Comparison of ENCODE assay signal across 1 cellular context in the genomic region with DNA sequence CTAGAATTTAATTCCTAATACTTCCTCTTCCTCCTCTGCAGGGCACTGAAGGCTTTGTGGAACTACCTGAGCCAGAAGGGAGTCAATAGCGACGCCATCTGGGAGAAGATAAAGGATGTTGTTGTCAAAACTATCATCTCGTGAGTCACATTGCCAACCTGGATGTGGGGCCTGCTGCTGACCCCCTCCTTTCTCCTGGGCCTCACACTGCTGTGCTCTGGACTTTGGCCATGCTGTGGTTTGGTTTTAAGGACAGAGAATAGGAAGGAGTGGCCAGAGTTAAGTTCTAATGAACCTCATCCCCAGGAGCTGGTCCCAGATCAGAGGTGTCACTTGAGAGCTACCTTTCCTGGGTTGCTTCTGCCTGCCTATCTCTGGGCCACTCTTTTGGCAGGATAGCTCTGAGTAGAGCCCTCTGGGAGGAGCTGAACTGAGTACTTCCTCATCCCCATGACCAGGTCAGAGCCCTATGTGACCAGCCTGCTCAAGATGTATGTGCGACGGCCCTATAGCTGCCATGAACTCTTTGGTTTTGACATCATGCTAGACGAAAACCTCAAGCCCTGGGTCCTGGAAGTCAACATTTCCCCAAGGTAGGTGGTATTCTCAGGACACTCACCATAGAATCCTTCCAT.
TF ChIP-seq lines count a peak whose summit lies in the region.

No MANE protein-coding gene starts in this region.

TF ChIP-seq in HepG2, 621 proteins besides CTCF, POLR2A, EP300 and RAD21 (continued from another document and continues in another):
- TF ChIP-seq GPBP1L1 (CRISPR knock-in tag; IDR thresholded peaks at IDR 0.05): no peak
- TF ChIP-seq ARNT (IDR thresholded peaks at IDR 0.05): no peak
- TF ChIP-seq ZNF672 (CRISPR knock-in tag; IDR thresholded peaks at IDR 0.05): no peak
- TF ChIP-seq TAF15 (IDR thresholded peaks at IDR 0.05; ENCODE audit: low read depth, low read length, poor library complexity, severe bottlenecking): no peak
- TF ChIP-seq GFI1 (CRISPR knock-in tag; IDR thresholded peaks at IDR 0.05; ENCODE audit: borderline replicate concordance): peak; percentile 68
- peak; percentile 68; the same call in 1 of the 2 replicates for TF ChIP-seq ZNF281 (CRISPR knock-in tag; IDR thresholded peaks at IDR 0.05; ENCODE audit: borderline replicate concordance)
- no peak for TF ChIP-seq ZBTB8A (CRISPR knock-in tag; IDR thresholded peaks at IDR 0.05; ENCODE audit: borderline replicate concordance, low read depth)
- peak; percentile 75 for TF ChIP-seq ERF (CRISPR knock-in tag; IDR thresholded peaks at IDR 0.05)
- no peak for TF ChIP-seq KDM4B (CRISPR knock-in tag; IDR thresholded peaks at IDR 0.05)
- TF ChIP-seq RFXANK (CRISPR knock-in tag; IDR thresholded peaks at IDR 0.05): no peak
- no peak for TF ChIP-seq NR1H2 (CRISPR knock-in tag; IDR thresholded peaks at IDR 0.05; ENCODE audit: borderline replicate concordance, low read depth)
- peak; percentile 81 for TF ChIP-seq KDM1A (CRISPR knock-in tag; IDR thresholded peaks at IDR 0.05)
- no peak for TF ChIP-seq CREB1 (IDR thresholded peaks at IDR 0.05)
- TF ChIP-seq CREB1 (CRISPR knock-in tag; IDR thresholded peaks at IDR 0.05): no peak
- no peak for TF ChIP-seq FOXA1 (IDR thresholded peaks at IDR 0.05)
- TF ChIP-seq FOXA1 (CRISPR knock-in tag; IDR thresholded peaks at IDR 0.05): peak; percentile 67
- no peak for TF ChIP-seq MXD1 (CRISPR knock-in tag; IDR thresholded peaks at IDR 0.05)
- TF ChIP-seq ZNF256 (CRISPR knock-in tag; conservative IDR thresholded peaks at IDR 0.05): no peak
- TF ChIP-seq HDAC1 (CRISPR knock-in tag; IDR thresholded peaks at IDR 0.05): peak; percentile 72
- peak in 1 of 2 experiments; percentile 30; a peak in 1 of 4 replicates for TF ChIP-seq NR2F1 (CRISPR knock-in tag; IDR thresholded peaks at IDR 0.05)
- no peak for TF ChIP-seq RAD51 (IDR thresholded peaks at IDR 0.05; ENCODE audit: borderline replicate concordance)
- no peak for TF ChIP-seq ATM (IDR thresholded peaks at IDR 0.05; ENCODE audit: borderline replicate concordance)
- TF ChIP-seq, protein P1, sequence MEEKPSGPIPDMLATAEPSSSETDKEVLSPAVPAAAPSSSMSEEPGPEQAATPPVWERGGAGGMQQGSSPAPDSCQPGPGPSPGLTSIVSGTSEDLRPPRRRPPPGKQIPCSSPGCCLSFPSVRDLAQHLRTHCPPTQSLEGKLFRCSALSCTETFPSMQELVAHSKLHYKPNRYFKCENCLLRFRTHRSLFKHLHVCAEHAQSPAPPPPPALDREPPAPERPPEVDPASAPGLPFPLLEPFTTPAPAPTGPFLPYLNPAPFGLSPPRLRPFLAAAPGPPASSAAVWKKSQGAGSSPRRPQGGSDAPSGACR (CRISPR knock-in tag; IDR thresholded peaks at IDR 0.05): 0 out of 2 replicates have a peak, but pooled peaks have one; percentile 49
- no peak for TF ChIP-seq ZBTB21 (CRISPR knock-in tag; IDR thresholded peaks at IDR 0.05)
- peak; percentile 25; the same call in 1 of the 2 replicates for TF ChIP-seq ARNT2 (CRISPR knock-in tag; IDR thresholded peaks at IDR 0.05; ENCODE audit: low read depth)
- TF ChIP-seq CENPT (CRISPR knock-in tag; IDR thresholded peaks at IDR 0.05; ENCODE audit: low read depth): no peak
- TF ChIP-seq SIX4 (CRISPR knock-in tag; IDR thresholded peaks at IDR 0.05): peak; percentile 33; the same call in 1 of the 2 replicates
- TF ChIP-seq SRSF4 (IDR thresholded peaks at IDR 0.05; ENCODE audit: low read depth, low read length, poor library complexity, severe bottlenecking): no peak
- no peak for TF ChIP-seq HCFC1 (IDR thresholded peaks at IDR 0.05; ENCODE audit: low read depth, low read length)
- TF ChIP-seq ZNF292 (CRISPR knock-in tag; IDR thresholded peaks at IDR 0.05; ENCODE audit: borderline replicate concordance, low read depth): peak; percentile 53; the same call in 1 of the 2 replicates
- TF ChIP-seq BRD4 (CRISPR knock-in tag; IDR thresholded peaks at IDR 0.05): no peak
- no peak for TF ChIP-seq ZFP37 (CRISPR knock-in tag; IDR thresholded peaks at IDR 0.05; ENCODE audit: borderline replicate concordance)
- TF ChIP-seq ZNF615 (CRISPR knock-in tag; IDR thresholded peaks at IDR 0.05; ENCODE audit: borderline replicate concordance): no peak
- TF ChIP-seq SATB2 (CRISPR knock-in tag; IDR thresholded peaks at IDR 0.05): no peak
- TF ChIP-seq ZNF225 (CRISPR knock-in tag; IDR thresholded peaks at IDR 0.05): 0 out of 2 replicates have a peak, but pooled peaks have one; percentile 6
- TF ChIP-seq ZNF766 (CRISPR knock-in tag; IDR thresholded peaks at IDR 0.05; ENCODE audit: borderline replicate concordance): no peak
- no peak for TF ChIP-seq ZNF12 (CRISPR knock-in tag; IDR thresholded peaks at IDR 0.05)
- TF ChIP-seq ZNF17 (CRISPR knock-in tag; IDR thresholded peaks at IDR 0.05): no peak
- no peak for TF ChIP-seq ZNF24 (IDR thresholded peaks at IDR 0.05)
- peak; percentile 75; the same call in 1 of the 2 replicates for TF ChIP-seq DMAP1 (CRISPR knock-in tag; IDR thresholded peaks at IDR 0.05)
- no peak for TF ChIP-seq POLR2AphosphoS2 (IDR thresholded peaks at IDR 0.05; ENCODE audit: low read depth, low read length)
- no peak for TF ChIP-seq ATRX (CRISPR knock-in tag; IDR thresholded peaks at IDR 0.05; ENCODE audit: borderline replicate concordance)
- TF ChIP-seq YEATS2 (CRISPR knock-in tag; IDR thresholded peaks at IDR 0.05; ENCODE audit: borderline replicate concordance): peak; percentile 72; the same call in 1 of the 2 replicates
- TF ChIP-seq TFAP4 (IDR thresholded peaks at IDR 0.05; ENCODE audit: borderline replicate concordance, low read depth): peak; percentile 81; the same call in 1 of the 2 replicates
- peak; percentile 6; the same call in 1 of the 2 replicates for TF ChIP-seq TBX3 (IDR thresholded peaks at IDR 0.05; ENCODE audit: borderline replicate concordance)
- 0 out of 2 replicates have a peak, but pooled peaks have one; percentile 33 for TF ChIP-seq ZNF598 (CRISPR knock-in tag; IDR thresholded peaks at IDR 0.05; ENCODE audit: borderline replicate concordance)
- TF ChIP-seq ZNF891 (CRISPR knock-in tag; IDR thresholded peaks at IDR 0.05): no peak
- no peak for TF ChIP-seq SNRNP70 (IDR thresholded peaks at IDR 0.05; ENCODE audit: low read depth, low read length)
- no peak for TF ChIP-seq NFKBIZ (CRISPR knock-in tag; IDR thresholded peaks at IDR 0.05)
- TF ChIP-seq, protein P2, sequence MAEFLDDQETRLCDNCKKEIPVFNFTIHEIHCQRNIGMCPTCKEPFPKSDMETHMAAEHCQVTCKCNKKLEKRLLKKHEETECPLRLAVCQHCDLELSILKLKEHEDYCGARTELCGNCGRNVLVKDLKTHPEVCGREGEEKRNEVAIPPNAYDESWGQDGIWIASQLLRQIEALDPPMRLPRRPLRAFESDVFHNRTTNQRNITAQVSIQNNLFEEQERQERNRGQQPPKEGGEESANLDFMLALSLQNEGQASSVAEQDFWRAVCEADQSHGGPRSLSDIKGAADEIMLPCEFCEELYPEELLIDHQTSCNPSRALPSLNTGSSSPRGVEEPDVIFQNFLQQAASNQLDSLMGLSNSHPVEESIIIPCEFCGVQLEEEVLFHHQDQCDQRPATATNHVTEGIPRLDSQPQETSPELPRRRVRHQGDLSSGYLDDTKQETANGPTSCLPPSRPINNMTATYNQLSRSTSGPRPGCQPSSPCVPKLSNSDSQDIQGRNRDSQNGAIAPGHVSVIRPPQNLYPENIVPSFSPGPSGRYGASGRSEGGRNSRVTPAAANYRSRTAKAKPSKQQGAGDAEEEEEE (CRISPR knock-in tag; IDR thresholded peaks at IDR 0.05; ENCODE audit: borderline replicate concordance): no peak
- TF ChIP-seq SOX6 (IDR thresholded peaks at IDR 0.05): no peak
- TF ChIP-seq SOX6 (CRISPR knock-in tag; IDR thresholded peaks at IDR 0.05): peak; percentile 94
- no peak for TF ChIP-seq ZBTB42 (CRISPR knock-in tag; IDR thresholded peaks at IDR 0.05)
- TF ChIP-seq TBX2 (CRISPR knock-in tag; IDR thresholded peaks at IDR 0.05; ENCODE audit: borderline replicate concordance): peak; percentile 77
- TF ChIP-seq, protein P3, sequence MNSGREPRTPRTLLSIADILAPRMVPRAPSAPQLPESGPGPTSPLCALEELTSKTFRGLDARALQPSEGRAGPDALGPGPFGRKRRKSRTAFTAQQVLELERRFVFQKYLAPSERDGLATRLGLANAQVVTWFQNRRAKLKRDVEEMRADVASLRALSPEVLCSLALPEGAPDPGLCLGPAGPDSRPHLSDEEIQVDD (CRISPR knock-in tag; IDR thresholded peaks at IDR 0.05; ENCODE audit: borderline replicate concordance): no peak
- TF ChIP-seq FOSL2 (CRISPR knock-in tag; IDR thresholded peaks at IDR 0.05): peak; percentile 94
- peak; percentile 69 for TF ChIP-seq ZFY (CRISPR knock-in tag; IDR thresholded peaks at IDR 0.05)
- peak; percentile 95 for TF ChIP-seq RCOR2 (CRISPR knock-in tag; IDR thresholded peaks at IDR 0.05)
- TF ChIP-seq CREB3 (CRISPR knock-in tag; IDR thresholded peaks at IDR 0.05): no peak
- no peak for TF ChIP-seq TBP (CRISPR knock-in tag; IDR thresholded peaks at IDR 0.05)
- no peak for TF ChIP-seq HMGA1 (CRISPR knock-in tag; conservative IDR thresholded peaks at IDR 0.05)
- no peak for TF ChIP-seq ZNF207 (IDR thresholded peaks at IDR 0.05; ENCODE audit: borderline replicate concordance)
- TF ChIP-seq JUND (CRISPR knock-in tag; IDR thresholded peaks at IDR 0.05): 0 out of 2 replicates have a peak, but pooled peaks have one; percentile 6
- TF ChIP-seq ZNF83 (CRISPR knock-in tag; IDR thresholded peaks at IDR 0.05; ENCODE audit: borderline replicate concordance): no peak
- TF ChIP-seq GABPB1 (CRISPR knock-in tag; IDR thresholded peaks at IDR 0.05): peak; percentile 37; the same call in 1 of the 2 replicates
- no peak for TF ChIP-seq ARID2 (CRISPR knock-in tag; IDR thresholded peaks at IDR 0.05; ENCODE audit: borderline replicate concordance)
- TF ChIP-seq NCOA5 (CRISPR knock-in tag; IDR thresholded peaks at IDR 0.05): no peak
- peak; percentile 22; the same call in 1 of the 2 replicates for TF ChIP-seq MBD4 (IDR thresholded peaks at IDR 0.05; ENCODE audit: borderline replicate concordance, low read length)
- no peak for TF ChIP-seq CBX1 (IDR thresholded peaks at IDR 0.05; ENCODE audit: low read depth)
- TF ChIP-seq AGO1 (IDR thresholded peaks at IDR 0.05; ENCODE audit: low read depth, low read length, poor library complexity, severe bottlenecking): no peak
- TF ChIP-seq RBFOX2 (IDR thresholded peaks at IDR 0.05; ENCODE audit: low read depth, low read length): no peak
- TF ChIP-seq ZNF567 (CRISPR knock-in tag; IDR thresholded peaks at IDR 0.05; ENCODE audit: borderline replicate concordance): no peak
- TF ChIP-seq PAX8 (CRISPR knock-in tag; IDR thresholded peaks at IDR 0.05; ENCODE audit: borderline replicate concordance): no peak
